Comparison of ENCODE assay signal across 1 cellular context in genomic region chr15:33670567-33670966, GRCh38.
TF ChIP-seq lines count a peak whose summit lies in the region.

No MANE protein-coding gene starts in this region.

TF ChIP-seq in GM12878, 131 proteins besides CTCF, POLR2A, EP300 and RAD21 (continued from another document):
- TF ChIP-seq PBX3 (IDR thresholded peaks at IDR 0.05; ENCODE audit: insufficient replicate concordance, low read depth, low read length) (no peak), REST (IDR thresholded peaks at IDR 0.05; ENCODE audit: low read depth, low read length) (no peak), SMAD5 (IDR thresholded peaks at IDR 0.05; ENCODE audit: low read depth) (no peak), NR2C2 (IDR thresholded peaks at IDR 0.05; ENCODE audit: borderline replicate concordance, control insufficient read depth, insufficient read length, low read depth) (no peak)
